In genomic region chr13:101258509-101258908, GRCh38 we compare ENCODE assay signal across 17 cellular contexts.
DNase-seq lines count a peak whose midpoint lies in the region; ATAC-seq and TF ChIP-seq lines count a peak whose summit lies in the region.
"Had no signal": no experiment of that assay in that cellular context is flagged by ENCODE, and none has a peak within 500 bp of the region (broad histone marks: within the 10 kb centered on the region; RNA-seq: fewer than 3 reads in every experiment).

No MANE protein-coding gene starts in this region.

- H3K18ac ChIP-seq in IMR-90 (ENCODE audit: low read depth, low read length) = no peak overlapping the region; the same call in 1 of the 2 replicates

- DNase-seq in IMR-90 = no peak
- DNase-seq in activated CD8-positive, alpha-beta T cell treated with anti-CD3 and anti-CD28 coated beads, Interleukin-2, amount 10 ng/mL, durations not matched to agents 7 days and 5 days = no peak
- DNase-seq in neural progenitor cell (ENCODE audit: low spot score) = no peak
- DNase-seq in left lung = no peak
- no peak for DNase-seq in T-helper 2 cell
- DNase-seq: activated T-cell treated with anti-CD3 and anti-CD28 coated beads, Interleukin-2, amount 50 U/mL, for 4 hours; colonic mucosa; NCI-H526; SIG-M5; T-helper 17 cell had no signal

- no peak for ATAC-seq in IMR-90 (ENCODE audit: low read depth)
- peak; percentile 20 for ATAC-seq in activated CD8-positive, alpha-beta T cell treated with anti-CD3 and anti-CD28 coated beads, Interleukin-2, amount 10 ng/mL, durations not matched to agents 7 days and 5 days
- no peak for ATAC-seq in GM18861 (IDR thresholded peaks at IDR 0.05; ENCODE audit: unreplicated experiment)
- no peak for ATAC-seq in left lung
- ATAC-seq in HG02588 (IDR thresholded peaks at IDR 0.05; ENCODE audit: unreplicated experiment) = no peak

- peak overlapping the region; percentile 74; the same call in 2 of the 3 replicates for H2BK15ac ChIP-seq in IMR-90 (ENCODE audit: low read depth, low read length)

- H2BK5ac ChIP-seq in IMR-90 (ENCODE audit: low read depth, low read length, poor library complexity, severe bottlenecking) = peak overlapping the region; percentile 52

- TF ChIP-seq CTCF in IMR-90 (conservative IDR thresholded peaks at IDR 0.05; ENCODE audit: low read depth, low read length) (no peak), neural progenitor cell (IDR thresholded peaks at IDR 0.05) (no peak), left lung (IDR thresholded peaks at IDR 0.05) (no peak)

- H3K4me1 ChIP-seq in BLaER1 = peaks cover 15% of the 10 kb centered on the region
- H3K4me1 ChIP-seq in IMR-90 (ENCODE audit: control insufficient read depth, insufficient read depth, low read length) = peaks cover 3% of the 10 kb centered on the region; the same call in 1 of the 2 replicates
- H3K4me1 ChIP-seq in neural progenitor cell = no peaks in the 10 kb centered on the region
- H3K4me1 ChIP-seq in left lung = no peaks in the 10 kb centered on the region
- H3K4me1 ChIP-seq: colonic mucosa, prostate gland had no signal

- H3K27me3 Mint-ChIP-seq in activated CD8-positive, alpha-beta T cell treated with anti-CD3 and anti-CD28 coated beads, Interleukin-2, amount 10 ng/mL, durations not matched to agents 7 days and 5 days (ENCODE audit: low read depth) = peaks cover 26% of the 10 kb centered on the region
- H3K27me3 Mint-ChIP-seq in neural progenitor cell (ENCODE audit: insufficient read depth, low read depth) = no peaks in the 10 kb centered on the region
- H3K27me3 Mint-ChIP-seq: activated naive CD8-positive, alpha-beta T cell had no signal

- no peak overlapping the region for H3K4me3 ChIP-seq in BLaER1
- H3K4me3 ChIP-seq in IMR-90 (ENCODE audit: insufficient read depth, low read depth, low read length) = no peak overlapping the region
- no peak overlapping the region for H3K4me3 ChIP-seq in neural progenitor cell
- no peak overlapping the region for H3K4me3 ChIP-seq in left lung
- H3K4me3 ChIP-seq: colonic mucosa, prostate gland had no signal

- no peaks in the 10 kb centered on the region for H3K36me3 Mint-ChIP-seq in activated CD8-positive, alpha-beta T cell treated with anti-CD3 and anti-CD28 coated beads, Interleukin-2, amount 10 ng/mL, durations not matched to agents 7 days and 5 days (ENCODE audit: low read depth)
- no peaks in the 10 kb centered on the region for H3K36me3 Mint-ChIP-seq in neural progenitor cell
- H3K36me3 Mint-ChIP-seq: activated naive CD8-positive, alpha-beta T cell; brain; naive thymus-derived CD4-positive, alpha-beta T cell had no signal

- H2AK9ac ChIP-seq in IMR-90 (replicated peaks; ENCODE audit: low read depth, low read length, poor library complexity) = peak overlapping the region; percentile 86

- in situ Hi-C loops in IMR-90 (cut with MboI; ENCODE audit: low sequenced_read_pairs) = no loop called here

- no peaks in the 10 kb centered on the region for H3K9me3 ChIP-seq in BLaER1
- H3K9me3 ChIP-seq in IMR-90 (ENCODE audit: control insufficient read depth, insufficient read depth, low read length) = no peaks in the 10 kb centered on the region
- no peaks in the 10 kb centered on the region for H3K9me3 ChIP-seq in neural progenitor cell (ENCODE audit: low read depth)
- H3K9me3 ChIP-seq in left lung = no peaks in the 10 kb centered on the region
- H3K9me3 ChIP-seq: colonic mucosa, prostate gland had no signal

- no peak overlapping the region for H3K9ac ChIP-seq in BLaER1
- H3K9ac ChIP-seq in IMR-90 (ENCODE audit: low read depth, low read length) = no peak overlapping the region
- no peak overlapping the region for H3K9ac ChIP-seq in neural progenitor cell

- H3K9me1 ChIP-seq in IMR-90 (ENCODE audit: insufficient read depth, low read length) = peaks cover 4% of the 10 kb centered on the region; the same call in 1 of the 2 replicates

- H3K4me1 Mint-ChIP-seq in activated CD8-positive, alpha-beta T cell treated with anti-CD3 and anti-CD28 coated beads, Interleukin-2, amount 10 ng/mL, durations not matched to agents 7 days and 5 days (ENCODE audit: low read depth) = peaks cover 15% of the 10 kb centered on the region
- peaks cover 8% of the 10 kb centered on the region for H3K4me1 Mint-ChIP-seq in neural progenitor cell

- peak overlapping the region; percentile 19; the same call in 1 of the 2 replicates for H3K14ac ChIP-seq in IMR-90 (replicated peaks; ENCODE audit: low read depth, low read length)

- CTCF ChIA-PET in IMR-90 (lab: Yijun Ruan, JAX) = no interaction called here
- CTCF ChIA-PET in activated CD8-positive, alpha-beta T cell treated with anti-CD3 and anti-CD28 coated beads, Interleukin-2, amount 10 ng/mL, durations not matched to agents 7 days and 5 days (lab: Charles Lee) = no interaction called here

- H2BK20ac ChIP-seq in IMR-90 (ENCODE audit: low read depth, low read length) = peak overlapping the region; percentile 75

- H3F3A ChIP-seq in neural progenitor cell (ENCODE audit: low read depth) = no peaks in the 10 kb centered on the region

- H4K8ac ChIP-seq in IMR-90 (ENCODE audit: low read depth in 2 of 2, low read length in 2 of 2) = peak overlapping the region in 1 of 2 experiments; percentile 76; a peak in 2 of 4 replicates

- H3K4me3 Mint-ChIP-seq in activated CD8-positive, alpha-beta T cell treated with anti-CD3 and anti-CD28 coated beads, Interleukin-2, amount 10 ng/mL, durations not matched to agents 7 days and 5 days = no peak overlapping the region
- H3K4me3 Mint-ChIP-seq in neural progenitor cell = no peak overlapping the region
- H3K4me3 Mint-ChIP-seq: activated naive CD8-positive, alpha-beta T cell; activated T-cell treated with anti-CD3 and anti-CD28 coated beads, Interleukin-2, amount 50 U/mL, for 4 hours; brain; T-helper 17 cell had no signal

- intact Hi-C loops in IMR-90 (cut with micrococcal nuclease) (no loop called here), left lung (cut with DNase I) (no loop called here)

- H3K4me2 ChIP-seq in BLaER1 = peak overlapping the region; percentile 56
- no peak overlapping the region for H3K4me2 ChIP-seq in IMR-90 (ENCODE audit: low read depth, low read length)
- H3K4me2 ChIP-seq in neural progenitor cell = no peak overlapping the region

- H3K27ac ChIP-seq in BLaER1 = no peak overlapping the region
- no peak overlapping the region for H3K27ac ChIP-seq in IMR-90 (ENCODE audit: insufficient read depth, low read length)
- no peak overlapping the region for H3K27ac ChIP-seq in neural progenitor cell
- H3K27ac ChIP-seq in left lung = no peak overlapping the region
- H3K27ac ChIP-seq: colonic mucosa, prostate gland had no signal

- H3K79me1 ChIP-seq in IMR-90 (ENCODE audit: low read depth in 1 of 2, low read length in 2 of 2) = no peaks in the 10 kb centered on the region

- peak overlapping the region; percentile 71 for H3K4ac ChIP-seq in IMR-90 (ENCODE audit: low read depth, low read length)

- H4K20me1 ChIP-seq in BLaER1 = no peaks in the 10 kb centered on the region
- no peaks in the 10 kb centered on the region for H4K20me1 ChIP-seq in IMR-90 (ENCODE audit: insufficient read depth, low read length)
- no peaks in the 10 kb centered on the region for H4K20me1 ChIP-seq in neural progenitor cell (ENCODE audit: low read depth)

- BruUV-seq in IMR-90 (replicated peaks; lab: Mats Ljungman, UMichigan) = no TSS peak

- H3K27ac Mint-ChIP-seq in activated CD8-positive, alpha-beta T cell treated with anti-CD3 and anti-CD28 coated beads, Interleukin-2, amount 10 ng/mL, durations not matched to agents 7 days and 5 days = peak overlapping the region; percentile 10
- H3K27ac Mint-ChIP-seq in neural progenitor cell = peak overlapping the region; percentile 43
- H3K27ac Mint-ChIP-seq: activated naive CD8-positive, alpha-beta T cell; naive thymus-derived CD4-positive, alpha-beta T cell; T-helper 17 cell had no signal

- H3K23ac ChIP-seq in IMR-90 (ENCODE audit: low read depth, low read length) = peak overlapping the region; percentile 74; the same call in 1 of the 2 replicates

- H4K5ac ChIP-seq in IMR-90 (ENCODE audit: low read depth, low read length) = no peak overlapping the region; the same call in 1 of the 2 replicates

- H3K27me3 ChIP-seq in BLaER1 (no peaks in the 10 kb centered on the region), IMR-90 (ENCODE audit: control insufficient read depth, insufficient read depth, low read length) (no peaks in the 10 kb centered on the region), neural progenitor cell (no peaks in the 10 kb centered on the region), left lung (no peaks in the 10 kb centered on the region)
- H3K27me3 ChIP-seq: colonic mucosa had no signal

- no peak for TF ChIP-seq POLR2A in IMR-90 (IDR thresholded peaks at IDR 0.05; ENCODE audit: low read depth, low read length)

- no CpG with 5 or more reads among the region's 6 CpGs for WGBS in IMR-90 (ENCODE audit: extremely low coverage in 2 of 2, insufficient read length in 1 of 2), 2 experiments

- H2BK120ac ChIP-seq in IMR-90 (ENCODE audit: low read depth, low read length) = peak overlapping the region; percentile 66; the same call in 1 of the 2 replicates

- no peak overlapping the region for H3K56ac ChIP-seq in IMR-90 (ENCODE audit: extremely low read depth, insufficient read depth, low read length)

- peak overlapping the region; percentile 20 for H2AK5ac ChIP-seq in IMR-90 (ENCODE audit: low read depth, low read length)

- no peaks in the 10 kb centered on the region for H3K79me2 ChIP-seq in neural progenitor cell (ENCODE audit: low read depth)

- TF ChIP-seq RAD21 in IMR-90 (IDR thresholded peaks at IDR 0.05; ENCODE audit: low read length) = no peak

- H4K91ac ChIP-seq in IMR-90 (ENCODE audit: insufficient read depth, low read depth, low read length) = peak overlapping the region; percentile 65

- peak overlapping the region; percentile 83 for H2AFZ ChIP-seq in IMR-90 (replicated peaks; ENCODE audit: low read length, poor library complexity)
- peak overlapping the region; percentile 38 for H2AFZ ChIP-seq in neural progenitor cell (replicated peaks)

- peaks cover 8% of the 10 kb centered on the region for H3K9me3 Mint-ChIP-seq in activated CD8-positive, alpha-beta T cell treated with anti-CD3 and anti-CD28 coated beads, Interleukin-2, amount 10 ng/mL, durations not matched to agents 7 days and 5 days (ENCODE audit: insufficient read depth)
- peaks cover 2% of the 10 kb centered on the region for H3K9me3 Mint-ChIP-seq in neural progenitor cell
- H3K9me3 Mint-ChIP-seq: activated T-cell treated with anti-CD3 and anti-CD28 coated beads, Interleukin-2, amount 50 U/mL, for 4 hours; brain had no signal

- POLR2A ChIA-PET in IMR-90 (lab: Charles Lee; ENCODE audit: unreplicated experiment) = no interaction called here
- POLR2A ChIA-PET in activated CD8-positive, alpha-beta T cell treated with anti-CD3 and anti-CD28 coated beads, Interleukin-2, amount 10 ng/mL, durations not matched to agents 7 days and 5 days (lab: Charles Lee) = no interaction called here

- dilution Hi-C loops in IMR-90 (cut with HindIII; ENCODE audit: low sequenced_read_pairs, unreplicated experiment) = no loop called here

- H3K36me3 ChIP-seq in BLaER1 (no peaks in the 10 kb centered on the region), IMR-90 (ENCODE audit: control insufficient read depth, insufficient read depth, low read length) (no peaks in the 10 kb centered on the region), neural progenitor cell (no peaks in the 10 kb centered on the region), left lung (no peaks in the 10 kb centered on the region)
- H3K36me3 ChIP-seq: colonic mucosa, prostate gland had no signal
